In genomic region chr13:49584771-49585182, GRCh38 we compare ENCODE assay signal across 8 cellular contexts. TPM values are rescaled to one million over a fixed set of nuclear protein-coding genes. Genes with fewer than 3 reads are reported as not detected.
DNase-seq lines count a peak whose midpoint lies in the region; ATAC-seq lines count a peak whose summit lies in the region.

No MANE protein-coding gene starts in this region.

- no peaks in the 10 kb centered on the region for H3K27me3 ChIP-seq in effector memory CD4-positive, alpha-beta T cell (replicated peaks; ENCODE audit: control insufficient read depth, insufficient read depth, low read length, poor library complexity, severe bottlenecking)
- H3K27me3 ChIP-seq in mononuclear cell (ENCODE audit: insufficient read depth, low read length) (no peaks in the 10 kb centered on the region), aorta (ENCODE audit: control insufficient read depth in 1 of 2, insufficient read depth in 2 of 2, low read length in 1 of 2) (no peaks in the 10 kb centered on the region)

- H3K4me3 ChIP-seq in effector memory CD4-positive, alpha-beta T cell (ENCODE audit: insufficient read depth, low read depth, low read length, poor library complexity, severe bottlenecking): peak overlapping the region; percentile 80
- H3K4me3 ChIP-seq in mononuclear cell (ENCODE audit: low read length) (peak overlapping the region; percentile 82), aorta (ENCODE audit: low read length in 2 of 2) (peak overlapping the region; percentile 53 to 91)

- intact Hi-C loops in aorta (cut with DNase I): loop anchor here in 1 of 2 donors (10.0 kb wide), 1 partner anchor 140 kb away; the partner anchor contains the start of genes CAB39L and SETDB2

- peak; percentile 1 for DNase-seq in NCI-H345 (lab: John Stamatoyannopoulos, UW)
- no peak for DNase-seq in NCI-H345 treated with DMSO at 0.1 percent for 48 hours (lab: John Stamatoyannopoulos, UW; ENCODE audit: unreplicated experiment)
- DNase-seq in OCI-M1 (lab: John Stamatoyannopoulos, UW): peak; percentile 45
- no peak for DNase-seq in effector memory CD4-positive, alpha-beta T cell
- DNase-seq in aorta: no peak
- no peak for DNase-seq in NCI-H524 treated with DMSO at 0.1 percent for 48 hours (lab: John Stamatoyannopoulos, UW)

- WGBS in aorta, 2 donors: 0 to 1% methylated on average over 16 of the region's 16 CpGs

- no peaks in the 10 kb centered on the region for H3K9me3 ChIP-seq in effector memory CD4-positive, alpha-beta T cell (ENCODE audit: control insufficient read depth, low read length)
- H3K9me3 ChIP-seq in mononuclear cell (ENCODE audit: low read depth, low read length): no peaks in the 10 kb centered on the region
- H3K9me3 ChIP-seq in aorta (ENCODE audit: control insufficient read depth, low read length): no peaks in the 10 kb centered on the region

- ATAC-seq in HG02642 (IDR thresholded peaks at IDR 0.05; ENCODE audit: poor library complexity, unreplicated experiment) (peak; percentile 10), aorta (ENCODE audit: low FRiP score) (no peak)

- H3K27ac ChIP-seq in effector memory CD4-positive, alpha-beta T cell (ENCODE audit: insufficient read depth, low read length, poor library complexity, severe bottlenecking): peak overlapping the region; percentile 83
- peak overlapping the region in 1 of 2 donors; percentile 53 for H3K27ac ChIP-seq in aorta (ENCODE audit: low read depth in 1 of 2, low read length in 2 of 2)

- peaks cover 9% of the 10 kb centered on the region for H3K4me1 ChIP-seq in effector memory CD4-positive, alpha-beta T cell (ENCODE audit: control insufficient read depth, insufficient read depth, low read length, poor library complexity, severe bottlenecking)
- peaks cover 28% of the 10 kb centered on the region for H3K4me1 ChIP-seq in mononuclear cell (ENCODE audit: insufficient read depth, low read length)
- H3K4me1 ChIP-seq in aorta (ENCODE audit: control insufficient read depth in 1 of 2, insufficient read depth in 2 of 2, low read length in 2 of 2): no peaks in the 10 kb centered on the region

- H3K36me3 ChIP-seq in effector memory CD4-positive, alpha-beta T cell (ENCODE audit: control insufficient read depth, insufficient read depth, low read length): peaks cover 4% of the 10 kb centered on the region
- H3K36me3 ChIP-seq in aorta (ENCODE audit: control insufficient read depth in 1 of 2, insufficient read depth in 2 of 2, low read length in 1 of 2): peaks cover 0 to under 1% of the 10 kb centered on the region in 2 donors

RNA-seq across cellular contexts. Expression of gene RCBTB1, which starts 0.6 kb away (rescaled TPM):
- total RNA-seq in mononuclear cell (19.0 TPM), aorta (10 to 100 TPM; 12.7 to 21.6 TPM)
- polyA plus RNA-seq in aorta: 10 to 100 TPM; 10.3 to 12.6 TPM

RNA-seq across cellular contexts. Expression of gene ARL11, which starts 43.5 kb away (rescaled TPM):
- total RNA-seq in mononuclear cell (1.3 TPM), aorta (1 to 10 TPM; 1.1 to 1.8 TPM)
- 1 to 10 TPM in 1 of 2 donors, under 1 TPM in 1; 0.08 to 1.8 TPM for polyA plus RNA-seq in aorta

Comparison
In these comparisons a context has a peak if more than half of its experiments do, and no peak if none do; other contexts are left out.
1. DNase-seq: peak in NCI-H345 (single experiment) and OCI-M1 (single experiment); none in NCI-H345 treated with DMSO at 0.1 percent for 48 hours (single experiment), effector memory CD4-positive, alpha-beta T cell (0 of 3), aorta (0 of 2) and NCI-H524 treated with DMSO at 0.1 percent for 48 hours (single experiment).
2. Peak in every context shown above with its lines, with median percentiles within 50 percentile points of each other: H3K4me3 ChIP-seq.